ENCODE assay signal across 8 cellular contexts in genomic region chr9:41654349-41654748, GRCh38.
DNase-seq lines count a peak whose midpoint lies in the region; ATAC-seq and TF ChIP-seq lines count a peak whose summit lies in the region.
"Not testable (repeated sequence)": the region's sequence is repeated elsewhere in the genome, so short reads cannot be mapped to it uniquely, and the experiment has no call there.

No MANE protein-coding gene starts in this region.

- ATAC-seq in GM23338, gastroesophageal sphincter, natural killer cell: not testable (repeated sequence)

- H3K27ac ChIP-seq in GM23338 (ENCODE audit: low read depth), result not testable (repeated sequence)
- H3K27ac ChIP-seq in gastroesophageal sphincter (peak overlapping the region; percentile 64 to 82 (median 80)), tibial artery (peak overlapping the region; percentile 65 to 74)

- not testable (repeated sequence) for H3K36me3 Mint-ChIP-seq in GM23338 (ENCODE audit: low read depth); T-helper 2 cell treated with Interferon-gamma antibody and Interleukin-4, amounts not matched to agents 5 μg/mL and 100 μg/mL, for 36 hours (ENCODE audit: low read depth); natural killer cell

- H3K79me2 ChIP-seq in GM23338 (replicated peaks; ENCODE audit: insufficient read depth), result not testable (repeated sequence)

- not testable (repeated sequence) for H3F3A ChIP-seq in GM23338 (replicated peaks; ENCODE audit: low read depth)

- not testable (repeated sequence) for H3K27me3 ChIP-seq in GM23338 (ENCODE audit: insufficient read depth); gastroesophageal sphincter; tibial artery

- H3K4me1 Mint-ChIP-seq in GM23338 (peaks cover 16% of the 10 kb centered on the region; the same call in 2 of the 3 replicates), natural killer cell (peaks cover 13 to 17% of the 10 kb centered on the region in 2 donors)
- H3K4me1 Mint-ChIP-seq in T-helper 2 cell treated with Interferon-gamma antibody and Interleukin-4, amounts not matched to agents 5 μg/mL and 100 μg/mL, for 36 hours (ENCODE audit: low read depth), result not testable (repeated sequence)

- DNase-seq in GM23338 (ENCODE audit: low spot score), result peak; percentile 13
- DNase-seq in T-helper 2 cell treated with Interferon-gamma antibody and Interleukin-4, amounts not matched to agents 5 μg/mL and 100 μg/mL, for 36 hours (ENCODE audit: low spot score); natural killer cell; tibial artery: not testable (repeated sequence)
- DNase-seq in astrocyte of the spinal cord (ENCODE audit: low read depth, low spot score), result peak; percentile 20
- peak; percentile 64 for DNase-seq in left kidney (ENCODE audit: low read depth, low spot score)
- peak; percentile 44 for DNase-seq in renal cortical epithelial cell (ENCODE audit: low read depth)

- not testable (repeated sequence) for H3K9me3 ChIP-seq in gastroesophageal sphincter, tibial artery

- H3K4me3 Mint-ChIP-seq in GM23338, result peak overlapping the region; percentile 44; the same call in 2 of the 3 replicates
- H3K4me3 Mint-ChIP-seq in T-helper 2 cell treated with Interferon-gamma antibody and Interleukin-4, amounts not matched to agents 5 μg/mL and 100 μg/mL, for 36 hours, result peak overlapping the region; percentile 24
- H3K4me3 Mint-ChIP-seq in natural killer cell, result peak overlapping the region; percentile 77

- not testable (repeated sequence) for H3K27ac Mint-ChIP-seq in GM23338; T-helper 2 cell treated with Interferon-gamma antibody and Interleukin-4, amounts not matched to agents 5 μg/mL and 100 μg/mL, for 36 hours
- peak overlapping the region; percentile 3 to 68 for H3K27ac Mint-ChIP-seq in natural killer cell

- H3K9me3 Mint-ChIP-seq in GM23338, result peaks cover 13% of the 10 kb centered on the region
- not testable (repeated sequence) for H3K9me3 Mint-ChIP-seq in T-helper 2 cell treated with Interferon-gamma antibody and Interleukin-4, amounts not matched to agents 5 μg/mL and 100 μg/mL, for 36 hours; natural killer cell

- not testable (repeated sequence) for H3K27me3 Mint-ChIP-seq in GM23338 (ENCODE audit: insufficient read depth, low read depth, poor library complexity); T-helper 2 cell treated with Interferon-gamma antibody and Interleukin-4, amounts not matched to agents 5 μg/mL and 100 μg/mL, for 36 hours (ENCODE audit: low read depth)
- peaks cover 0 to 20% of the 10 kb centered on the region in 2 donors for H3K27me3 Mint-ChIP-seq in natural killer cell (ENCODE audit: low read depth in 2 of 2)

- TF ChIP-seq CTCF in GM23338 (conservative IDR thresholded peaks at IDR 0.05; ENCODE audit: low read depth in 2 of 2); astrocyte of the spinal cord (IDR thresholded peaks at IDR 0.05; ENCODE audit: low read depth, low read length); gastroesophageal sphincter (IDR thresholded peaks at IDR 0.05); natural killer cell (IDR thresholded peaks at IDR 0.05); tibial artery (IDR thresholded peaks at IDR 0.05): not testable (repeated sequence)

- 0 to 16% methylated on average over 1 to 6 of the region's 16 CpGs for WGBS in gastroesophageal sphincter (ENCODE audit: low coverage in 1 of 2), 2 donors

- not testable (repeated sequence) for H2AFZ ChIP-seq in GM23338

- TF ChIP-seq EP300 in gastroesophageal sphincter (IDR thresholded peaks at IDR 0.05), result not testable (repeated sequence)

- not testable (repeated sequence) for H3K4me2 ChIP-seq in GM23338

- intact Hi-C loops in natural killer cell (cut with micrococcal nuclease); tibial artery (cut with DNase I; ENCODE audit: low total_unique reads): not testable (repeated sequence)

- TF ChIP-seq POLR2A in gastroesophageal sphincter (IDR thresholded peaks at IDR 0.05), result not testable (repeated sequence)

- not testable (repeated sequence) for H3K4me3 ChIP-seq in GM23338; astrocyte of the spinal cord (ENCODE audit: low read depth, low read length)
- H3K4me3 ChIP-seq in gastroesophageal sphincter (peak overlapping the region; percentile 18 to 40), tibial artery (peak overlapping the region; percentile 39)

- H3K9me2 ChIP-seq in GM23338 (ENCODE audit: insufficient read depth), result not testable (repeated sequence)

- H3K36me3 ChIP-seq in GM23338 (ENCODE audit: insufficient read depth); gastroesophageal sphincter; tibial artery: not testable (repeated sequence)

- not testable (repeated sequence) for H3K4me1 ChIP-seq in GM23338 (ENCODE audit: insufficient read depth); gastroesophageal sphincter; tibial artery

- not testable (repeated sequence) for H4K20me1 ChIP-seq in GM23338 (replicated peaks; ENCODE audit: insufficient read depth)

- in situ Hi-C loops in astrocyte of the spinal cord (cut with HindIII; ENCODE audit: low sequenced_read_pairs), result not testable (repeated sequence)

Comparison
In these comparisons a context has a peak if more than half of its experiments do, and no peak if none do; other contexts are left out.
1. H3K4me3 Mint-ChIP-seq: peak in every context shown above with its lines; median percentile 77 in natural killer cell; 44 in GM23338; 24 in T-helper 2 cell treated with Interferon-gamma antibody and Interleukin-4, amounts not matched to agents 5 μg/mL and 100 μg/mL, for 36 hours.